In genomic region chr20:42987376-42988114, GRCh38 we compare ENCODE assay signal across 28 cellular contexts.
DNase-seq lines count a peak whose midpoint lies in the region; ATAC-seq, FAIRE-seq and TF ChIP-seq lines count a peak whose summit lies in the region.
"Had no signal": no experiment of that assay in that cellular context is flagged by ENCODE, and none has a peak within 500 bp of the region (broad histone marks: within the 10 kb centered on the region; RNA-seq: fewer than 3 reads in every experiment).

No MANE protein-coding gene starts in this region.

- H2AFZ ChIP-seq in HepG2 (ENCODE audit: low read length), result no peak overlapping the region
- H2AFZ ChIP-seq in Karpas-422 (ENCODE audit: low read length), result no peak overlapping the region
- H2AFZ ChIP-seq in GM12878 (ENCODE audit: control insufficient read depth, low read depth, low read length), result no peak overlapping the region
- H2AFZ ChIP-seq: GM23248 had no signal

- intact Hi-C loops in HepG2 (cut with micrococcal nuclease; ENCODE audit: unreplicated experiment) (no loop called here), right lobe of liver (cut with DNase I) (no loop called here), GM12878 (cut with micrococcal nuclease; ENCODE audit: unreplicated experiment) (no loop called here)

- H3K9me3 ChIP-seq in HepG2 (ENCODE audit: low read length), result no peaks in the 10 kb centered on the region
- H3K9me3 ChIP-seq in right lobe of liver, result no peaks in the 10 kb centered on the region
- no peaks in the 10 kb centered on the region for H3K9me3 ChIP-seq in Karpas-422 (ENCODE audit: low read length)
- H3K9me3 ChIP-seq in GM12878 (replicated peaks; ENCODE audit: control insufficient read depth, insufficient read depth, low read length), result no peaks in the 10 kb centered on the region
- H3K9me3 ChIP-seq: A549; BE2C; BLaER1 treated with 17β-estradiol and CSF1 and Interleukin-3, amounts not matched to agents 10 nM and 100 nM had no signal

- no peaks in the 10 kb centered on the region for H3K9me3 Mint-ChIP-seq in progenitor cell of endocrine pancreas (ENCODE audit: low read depth)
- H3K9me3 Mint-ChIP-seq: CD4-positive, alpha-beta T cell had no signal

- FAIRE-seq in HepG2 (lab: Jason Lieb, UNC) (no peak), GM12878 (lab: Jason Lieb, UNC) (no peak)
- FAIRE-seq: A549, D721Med, GM19239, H1 had no signal

- RAD21 ChIA-PET in GM12878 (lab: Charles Lee; ENCODE audit: unreplicated experiment), result no interaction called here

- H3K4me3 Mint-ChIP-seq in progenitor cell of endocrine pancreas (ENCODE audit: low read depth), result no peak overlapping the region
- H3K4me3 Mint-ChIP-seq: CD14-positive monocyte; CD4-positive, alpha-beta T cell; CD8-positive, alpha-beta memory T cell; HFFc6 had no signal

- no peaks in the 10 kb centered on the region for H3K27me3 ChIP-seq in HepG2 (ENCODE audit: control insufficient read depth in 1 of 2, insufficient read depth in 2 of 2, low read length in 2 of 2)
- no peaks in the 10 kb centered on the region for H3K27me3 ChIP-seq in right lobe of liver
- no peaks in the 10 kb centered on the region for H3K27me3 ChIP-seq in Karpas-422 (ENCODE audit: low read length)
- H3K27me3 ChIP-seq in GM12878 (replicated peaks in 1 of 2; ENCODE audit: control insufficient read depth in 2 of 2, insufficient read depth in 2 of 2, low read length in 1 of 2), result no peaks in the 10 kb centered on the region
- H3K27me3 ChIP-seq: BE2C; BLaER1 treated with 17β-estradiol and CSF1 and Interleukin-3, amounts not matched to agents 10 nM and 100 nM had no signal

- H3K27ac ChIP-seq in HepG2 (ENCODE audit: extremely low read length, insufficient read depth, low read length), result no peak overlapping the region
- H3K27ac ChIP-seq in right lobe of liver, result no peak overlapping the region
- peak overlapping the region; percentile 99 for H3K27ac ChIP-seq in Karpas-422 (ENCODE audit: low read length)
- H3K27ac ChIP-seq in GM12878 (ENCODE audit: control insufficient read depth, insufficient read depth), result no peak overlapping the region
- H3K27ac ChIP-seq: A549; BLaER1 treated with 17β-estradiol and CSF1 and Interleukin-3, amounts not matched to agents 10 nM and 100 nM; GM23248 had no signal

- H3K9me2 ChIP-seq in Karpas-422 (replicated peaks; ENCODE audit: insufficient read depth, low read length), result no peaks in the 10 kb centered on the region

- TF ChIP-seq CTCF in HepG2 (CRISPR knock-in tag; IDR thresholded peaks at IDR 0.05) (no peak), right lobe of liver (IDR thresholded peaks at IDR 0.05) (no peak), GM12878 (IDR thresholded peaks at IDR 0.05 in 2 of 3, conservative IDR thresholded peaks at IDR 0.05 in 1 of 3; ENCODE audit: control insufficient read depth in 2 of 3, extremely low read depth in 1 of 3, insufficient read depth in 1 of 3, low read depth in 3 of 3, low read length in 3 of 3) (no peak), progenitor cell of endocrine pancreas (IDR thresholded peaks at IDR 0.05; ENCODE audit: unreplicated experiment) (no peak)

- no TSS peak for BruUV-seq in HepG2 (replicated peaks; lab: Mats Ljungman, UMichigan)
- no TSS peak for BruUV-seq in GM12878 (replicated peaks; lab: Mats Ljungman, UMichigan)

- peaks cover 29% of the 10 kb centered on the region for H3K4me1 Mint-ChIP-seq in progenitor cell of endocrine pancreas (ENCODE audit: low read depth)
- H3K4me1 Mint-ChIP-seq: CD14-positive monocyte; CD8-positive, alpha-beta memory T cell had no signal

- CTCF ChIA-PET in HepG2 (lab: Yijun Ruan, JAX; ENCODE audit: low intra/inter-chr PET ratio, low total read pairs), result no interaction called here
- CTCF ChIA-PET in GM12878 (lab: Yijun Ruan, JAX), result no interaction called here

- peaks cover 5% of the 10 kb centered on the region for H3K36me3 Mint-ChIP-seq in progenitor cell of endocrine pancreas (ENCODE audit: insufficient read depth)
- H3K36me3 Mint-ChIP-seq: CD14-positive monocyte; CD8-positive, alpha-beta memory T cell had no signal

- 15% methylated on average over 10 of the region's 10 CpGs for WGBS in HepG2 (ENCODE audit: low lambda C conversion rate)
- WGBS in right lobe of liver (ENCODE audit: insufficient coverage, low coverage, low lambda C conversion rate, missing lambda C conversion rate), result 65% methylated on average over 10 of the region's 10 CpGs
- 18% methylated on average over 10 of the region's 10 CpGs for WGBS in GM12878 (ENCODE audit: insufficient coverage, insufficient replicate concordance, low lambda C conversion rate, missing lambda C conversion rate)

- no peaks in the 10 kb centered on the region for H3K27me3 Mint-ChIP-seq in progenitor cell of endocrine pancreas
- H3K27me3 Mint-ChIP-seq: CD8-positive, alpha-beta memory T cell had no signal

- no peak for ATAC-seq in HepG2
- no peak for ATAC-seq in right lobe of liver
- ATAC-seq in GM12878, result no peak
- no peak for ATAC-seq in HG02798 (IDR thresholded peaks at IDR 0.05; ENCODE audit: poor library complexity, unreplicated experiment)
- ATAC-seq: A549, HCT116 had no signal

- H3K36me3 ChIP-seq in HepG2 (replicated peaks in 1 of 2; ENCODE audit: control insufficient read depth in 1 of 2, insufficient read depth in 2 of 2, low read length in 2 of 2) (no peaks in the 10 kb centered on the region), right lobe of liver (no peaks in the 10 kb centered on the region), Karpas-422 (ENCODE audit: insufficient read depth, low read length) (no peaks in the 10 kb centered on the region), GM12878 (ENCODE audit: control insufficient read depth in 2 of 2, insufficient read depth in 2 of 2, low read length in 1 of 2) (no peaks in the 10 kb centered on the region)
- H3K36me3 ChIP-seq: BE2C; BLaER1 treated with 17β-estradiol and CSF1 and Interleukin-3, amounts not matched to agents 10 nM and 100 nM had no signal

- TF ChIP-seq EP300 in HepG2 (IDR thresholded peaks at IDR 0.05; ENCODE audit: low read depth in 2 of 2, low read length in 2 of 2) (no peak), HepG2 (CRISPR knock-in tag; IDR thresholded peaks at IDR 0.05; ENCODE audit: borderline replicate concordance) (no peak), GM12878 (IDR thresholded peaks at IDR 0.05; ENCODE audit: borderline replicate concordance in 1 of 2, control insufficient read depth in 1 of 2, low read depth in 2 of 2, low read length in 2 of 2) (no peak)

- H3K27ac Mint-ChIP-seq in progenitor cell of endocrine pancreas, result peak overlapping the region; percentile 27
- H3K27ac Mint-ChIP-seq: CD14-positive monocyte; CD4-positive, alpha-beta T cell; HFFc6 had no signal

- DNase-seq in HepG2 (ENCODE audit: low spot score) (no peak), right lobe of liver (no peak), Karpas-422 (peak; percentile 73), GM12878 (ENCODE audit: low read depth, low spot score) (no peak), progenitor cell of endocrine pancreas (ENCODE audit: low spot score, unreplicated experiment) (no peak), NCI-H187 (lab: John Stamatoyannopoulos, UW) (no peak), midbrain (lab: John Stamatoyannopoulos, UW) (no peak)
- DNase-seq: 8988T; ACHN; AML-193; BE2C; CD4-positive, alpha-beta T cell; CD8-positive, alpha-beta memory T cell; DMS 273 treated with DMSO at 0.1 percent for 48 hours; DMS79; EL; GDM1; GM23248; H7; HFFc6 had no signal

- TF ChIP-seq RAD21 in HepG2 (CRISPR knock-in tag; IDR thresholded peaks at IDR 0.05) (no peak), GM12878 (IDR thresholded peaks at IDR 0.05; ENCODE audit: insufficient read depth, low read depth, low read length) (no peak)

- POLR2A ChIA-PET in HepG2 (lab: Yijun Ruan, JAX) (no interaction called here), GM12878 (lab: Charles Lee) (no interaction called here)

- H4K20me1 ChIP-seq in HepG2 (ENCODE audit: insufficient read depth, low read length) (no peaks in the 10 kb centered on the region), Karpas-422 (ENCODE audit: insufficient read depth, low read depth, low read length) (no peaks in the 10 kb centered on the region), GM12878 (ENCODE audit: control insufficient read depth, insufficient read depth) (no peaks in the 10 kb centered on the region)
- H4K20me1 ChIP-seq: BLaER1 treated with 17β-estradiol and CSF1 and Interleukin-3, amounts not matched to agents 10 nM and 100 nM had no signal

- no peaks in the 10 kb centered on the region for H3K4me1 ChIP-seq in HepG2 (ENCODE audit: insufficient read depth, low read length)
- no peaks in the 10 kb centered on the region for H3K4me1 ChIP-seq in right lobe of liver
- peaks cover 89% of the 10 kb centered on the region for H3K4me1 ChIP-seq in Karpas-422 (ENCODE audit: low read length)
- no peaks in the 10 kb centered on the region for H3K4me1 ChIP-seq in GM12878 (ENCODE audit: control insufficient read depth, insufficient read depth, low read length)
- H3K4me1 ChIP-seq: A549, BE2C had no signal

- no peak overlapping the region for H3K9ac ChIP-seq in HepG2 (ENCODE audit: insufficient read depth, low read depth, low read length)
- H3K9ac ChIP-seq in Karpas-422 (ENCODE audit: low read length), result peak overlapping the region; percentile 58
- no peak overlapping the region for H3K9ac ChIP-seq in GM12878 (ENCODE audit: control insufficient read depth, insufficient read depth, low read length)
- H3K9ac ChIP-seq: BLaER1 treated with 17β-estradiol and CSF1 and Interleukin-3, amounts not matched to agents 10 nM and 100 nM; GM23248 had no signal

- TF ChIP-seq POLR2A in HepG2 (IDR thresholded peaks at IDR 0.05; ENCODE audit: insufficient read depth in 1 of 2, low read depth in 2 of 2, low read length in 2 of 2), result no peak
- no peak for TF ChIP-seq POLR2A in right lobe of liver (IDR thresholded peaks at IDR 0.05)
- TF ChIP-seq POLR2A in GM12878 (IDR thresholded peaks at IDR 0.05; ENCODE audit: low read depth, low read length), result no peak

- H3K4me2 ChIP-seq in HepG2 (ENCODE audit: low read depth, low read length) (no peak overlapping the region), Karpas-422 (ENCODE audit: low read depth, low read length, poor library complexity, severe bottlenecking) (peak overlapping the region; percentile 47), GM12878 (ENCODE audit: control insufficient read depth, insufficient read depth) (no peak overlapping the region)
- H3K4me2 ChIP-seq: A549; BLaER1 treated with 17β-estradiol and CSF1 and Interleukin-3, amounts not matched to agents 10 nM and 100 nM had no signal

- in situ Hi-C loops in HepG2 (cut with HindIII; ENCODE audit: extremely low pct_ligation_motif_present, low pct_unique_long_range_greater_than_20kb) (no loop called here), GM12878 (cut with MboI) (no loop called here)

- H3K4me3 ChIP-seq in HepG2 (replicated peaks in 1 of 3; ENCODE audit: insufficient read depth in 1 of 3, low read depth in 2 of 3, low read length in 3 of 3) (no peak overlapping the region), right lobe of liver (no peak overlapping the region), Karpas-422 (ENCODE audit: low read length) (peak overlapping the region; percentile 24), GM12878 (no peak overlapping the region)
- H3K4me3 ChIP-seq: A549; BLaER1 treated with 17β-estradiol and CSF1 and Interleukin-3, amounts not matched to agents 10 nM and 100 nM; GM23248 had no signal

- SMC1A ChIA-PET in GM12878 (lab: Charles Lee; ENCODE audit: uncharacterized antibody, unreplicated experiment), result no interaction called here

- H3K79me2 ChIP-seq in HepG2 (ENCODE audit: insufficient read depth, low read length), result no peaks in the 10 kb centered on the region
- peaks cover 3% of the 10 kb centered on the region; the same call in 1 of the 2 replicates for H3K79me2 ChIP-seq in Karpas-422 (ENCODE audit: low read length)
- no peaks in the 10 kb centered on the region for H3K79me2 ChIP-seq in GM12878 (ENCODE audit: control insufficient read depth, insufficient read depth, low read length)
